Comparison of ENCODE assay signal across 16 cellular contexts in genomic region chr19:5356428-5356827, GRCh38.
"Had no signal": no experiment of that assay in that cellular context is flagged by ENCODE, and none has a peak within 500 bp of the region (broad histone marks: within the 10 kb centered on the region; RNA-seq: fewer than 3 reads in every experiment).

No MANE protein-coding gene starts in this region.

- H3K4me3 Mint-ChIP-seq: activated naive CD4-positive, alpha-beta T cell treated with anti-CD3 and anti-CD28 coated beads, Interleukin-2, amount 50 U/mL, for 24 hours; brain; dendritic cell treated with granulocyte-macrophage colony-stimulating factor and Interleukin-4, amounts not matched to agents 40 ng/mL and 50 ng/mL, for 4 days; effector memory CD8-positive, alpha-beta T cell; memory B cell; natural killer cell; T-helper 1 cell treated with Interleukin-12 subunit alpha and Interleukin-12 subunit beta and Interleukin-4 antibody, amounts not matched to agents 30 μg/mL and 1 μg/mL, for 36 hours had no signal

- H3K27ac ChIP-seq: prostate gland, right lobe of liver had no signal

- H3K4me1 ChIP-seq: prostate gland, right lobe of liver had no signal

- H3K9me3 ChIP-seq: prostate gland, right lobe of liver had no signal

- FAIRE-seq: TTC549 had no signal

- H3K36me3 Mint-ChIP-seq: activated naive CD4-positive, alpha-beta T cell treated with anti-CD3 and anti-CD28 coated beads, Interleukin-2, amount 50 U/mL, for 24 hours; brain; memory B cell; natural killer cell had no signal

- H3K4me3 ChIP-seq: prostate gland, right lobe of liver had no signal

- H3K27ac Mint-ChIP-seq: activated naive CD4-positive, alpha-beta T cell treated with anti-CD3 and anti-CD28 coated beads, Interleukin-2, amount 50 U/mL, for 24 hours; dendritic cell treated with granulocyte-macrophage colony-stimulating factor and Interleukin-4, amounts not matched to agents 40 ng/mL and 50 ng/mL, for 4 days; effector memory CD8-positive, alpha-beta T cell; natural killer cell; T-helper 1 cell treated with Interleukin-12 subunit alpha and Interleukin-12 subunit beta and Interleukin-4 antibody, amounts not matched to agents 30 μg/mL and 1 μg/mL, for 36 hours had no signal

- H3K27me3 ChIP-seq: right lobe of liver had no signal

- DNase-seq: activated CD4-positive, CD25-positive, alpha-beta regulatory T cell; activated T-cell treated with anti-CD3 and anti-CD28 coated beads, Interleukin-2, amount 50 U/mL, for 1 hour; amniotic stem cell; effector memory CD8-positive, alpha-beta T cell; left cardiac atrium; natural killer cell; stimulated activated CD4-positive, alpha-beta T cell treated with anti-CD3 and anti-CD28 coated beads, Interleukin-2, amount 100 ng/mL, for 24 hours; stimulated activated naive CD4-positive, alpha-beta T cell had no signal

- H3K9me3 Mint-ChIP-seq: activated naive CD4-positive, alpha-beta T cell treated with anti-CD3 and anti-CD28 coated beads, Interleukin-2, amount 50 U/mL, for 24 hours; dendritic cell treated with granulocyte-macrophage colony-stimulating factor and Interleukin-4, amounts not matched to agents 40 ng/mL and 50 ng/mL, for 4 days; effector memory CD8-positive, alpha-beta T cell; T-helper 1 cell treated with Interleukin-12 subunit alpha and Interleukin-12 subunit beta and Interleukin-4 antibody, amounts not matched to agents 30 μg/mL and 1 μg/mL, for 36 hours had no signal

- ATAC-seq: effector memory CD8-positive, alpha-beta T cell; left cardiac atrium; natural killer cell; right lobe of liver had no signal

- H3K4me1 Mint-ChIP-seq: activated naive CD4-positive, alpha-beta T cell treated with anti-CD3 and anti-CD28 coated beads, Interleukin-2, amount 50 U/mL, for 24 hours; memory B cell; natural killer cell had no signal

- H3K36me3 ChIP-seq: prostate gland, right lobe of liver had no signal
